8 cellular contexts compared by ENCODE assay signal in the genomic region with DNA sequence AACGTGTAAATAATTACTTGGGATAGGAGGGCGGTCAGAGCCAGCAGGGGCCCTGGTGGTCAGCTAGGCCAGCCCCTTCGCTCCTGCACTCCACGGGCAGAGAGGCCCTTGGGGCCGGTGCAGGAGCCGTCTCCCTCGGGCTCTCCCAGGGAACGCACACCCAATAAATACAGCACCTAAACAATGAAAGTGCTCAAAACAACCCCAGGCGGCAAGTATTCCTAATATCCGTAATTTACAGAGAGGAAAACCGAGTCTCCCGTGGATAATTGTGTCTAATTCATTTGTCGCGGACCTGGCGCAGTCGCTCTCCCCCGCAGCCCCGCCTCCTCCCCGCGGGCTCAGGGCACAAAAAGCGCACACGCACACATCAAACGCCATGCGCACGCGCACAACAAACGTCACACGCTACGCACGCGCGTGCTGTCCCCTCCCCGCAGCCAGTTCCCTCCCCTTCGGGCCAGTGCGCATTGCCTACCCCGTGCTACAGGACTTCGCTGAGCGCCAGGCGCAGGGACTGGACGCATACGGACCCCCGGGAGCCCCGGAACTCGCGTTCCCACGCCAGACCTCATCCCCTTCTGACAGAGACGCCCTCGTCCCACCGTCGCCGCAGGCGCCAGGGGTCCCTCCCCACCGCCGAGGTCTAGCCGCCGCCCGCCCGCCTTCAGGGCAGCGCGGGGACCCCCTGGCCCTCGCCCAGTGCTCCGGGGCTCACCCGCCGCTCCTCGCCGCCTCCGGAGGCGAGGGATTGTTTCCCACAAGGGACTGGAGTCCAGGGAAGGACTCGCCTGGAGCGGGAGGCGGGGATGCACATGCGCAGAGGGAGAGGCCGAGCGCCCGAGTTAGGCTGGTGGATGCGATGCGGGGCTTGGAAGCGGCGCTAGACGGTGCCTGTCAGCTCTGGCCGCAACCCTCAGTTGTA. TPM values are rescaled to one million over a fixed set of nuclear protein-coding genes. Genes with fewer than 3 reads are reported as not detected.
DNase-seq lines count a peak whose midpoint lies in the region; ATAC-seq and TF ChIP-seq lines count a peak whose summit lies in the region.

A gene (minus strand): TSS at position 324 of the 925 bp plus-strand sequence. CDS start 1,300 bp downstream, outside the sequence.

- H3K36me3 Mint-ChIP-seq in T-helper 17 cell (ENCODE audit: low read depth) = peaks cover 5% of the 10 kb centered on the region

- H3K4me3 Mint-ChIP-seq in T-helper 17 cell = peak within 1 kb of the TSS; percentile 97

- peak within 1 kb of the TSS; percentile 95 for H3K27ac Mint-ChIP-seq in T-helper 17 cell

- H3K9me3 ChIP-seq in T-helper 17 cell (ENCODE audit: control insufficient read depth, low read length, poor library complexity, severe bottlenecking) (no peaks in the 10 kb centered on the region), right atrium auricular region (no peaks in the 10 kb centered on the region), hepatocyte (ENCODE audit: low read depth) (no peaks in the 10 kb centered on the region)

- H3K4me1 Mint-ChIP-seq in T-helper 17 cell = peaks cover 31% of the 10 kb centered on the region

- no peaks in the 10 kb centered on the region for H4K20me1 ChIP-seq in hepatocyte (ENCODE audit: insufficient read depth, poor library complexity, severe bottlenecking)

- no peaks in the 10 kb centered on the region for H3K27me3 Mint-ChIP-seq in T-helper 17 cell

- H3K79me2 ChIP-seq in hepatocyte = no peaks in the 10 kb centered on the region

- H3K36me3 ChIP-seq in right atrium auricular region (peaks cover 4% of the 10 kb centered on the region), hepatocyte (replicated peaks; ENCODE audit: insufficient read depth, low read depth) (no peaks in the 10 kb centered on the region)

- no peak within 1 kb of the TSS for H3K4me2 ChIP-seq in hepatocyte

- H3K27me3 ChIP-seq in right atrium auricular region = no peaks in the 10 kb centered on the region
- H3K27me3 ChIP-seq in hepatocyte = no peaks in the 10 kb centered on the region

- H3K9me2 ChIP-seq in hepatocyte (replicated peaks; ENCODE audit: insufficient read depth) = no peaks in the 10 kb centered on the region

- peak; percentile 89 for DNase-seq in NCI-H1694 treated with DMSO at 0.1 percent for 48 hours (lab: John Stamatoyannopoulos, UW)
- DNase-seq in T-helper 17 cell = peak; percentile 89 to 91 (median 90)
- DNase-seq in anterior cingulate cortex (lab: John Stamatoyannopoulos, UW) = peak; percentile 79 to 97 (median 94)
- DNase-seq in right atrium auricular region (ENCODE audit: low spot score) = peak; percentile 97
- peak; percentile 92 for DNase-seq in retinal pigment epithelial cell (ENCODE audit: low read depth)
- DNase-seq in hepatocyte (ENCODE audit: low spot score) = no peak

- ATAC-seq in GM18499 (IDR thresholded peaks at IDR 0.05; ENCODE audit: insufficient read depth, unreplicated experiment) (peak; percentile 80), HG02938 (IDR thresholded peaks at IDR 0.05; ENCODE audit: unreplicated experiment) (peak; percentile 93), T-helper 17 cell (peak; percentile 97)

- TF ChIP-seq CTCF in right atrium auricular region (IDR thresholded peaks at IDR 0.05) (peak in 1 of 2 donors; percentile 14), retinal pigment epithelial cell (conservative IDR thresholded peaks at IDR 0.05; ENCODE audit: low read depth, low read length) (no peak), hepatocyte (IDR thresholded peaks at IDR 0.05; ENCODE audit: poor library complexity) (no peak)

- H3K4me3 ChIP-seq in right atrium auricular region (peak within 1 kb of the TSS; percentile 74 to 92), retinal pigment epithelial cell (ENCODE audit: low read length) (peak within 1 kb of the TSS; percentile 84), hepatocyte (no peak within 1 kb of the TSS)

- 96% methylated on average over 56 of the region's 81 CpGs for WGBS in hepatocyte (ENCODE audit: low lambda C conversion rate, missing lambda C conversion rate)

- peaks cover 0 to 31% of the 10 kb centered on the region in 2 donors for H3K4me1 ChIP-seq in right atrium auricular region
- no peaks in the 10 kb centered on the region for H3K4me1 ChIP-seq in hepatocyte (ENCODE audit: insufficient read depth)

- no peak within 1 kb of the TSS for H2AFZ ChIP-seq in hepatocyte

- H3K27ac ChIP-seq in right atrium auricular region (peak within 1 kb of the TSS; percentile 100), hepatocyte (no peak within 1 kb of the TSS)

RNA-seq across cellular contexts. Expression of the gene that starts here (rescaled TPM):
- 1 to 10 TPM; 4.2 to 5.5 TPM for total RNA-seq in T-helper 17 cell
- total RNA-seq in right atrium auricular region = 1 to 10 TPM; 7.5 to 9.2 TPM
- total RNA-seq in hepatocyte = not detected in 2 replicates
- polyA plus RNA-seq in hepatocyte = not detected in 2 replicates
